ENCODE assay signal across 7 cellular contexts in genomic region chr20:45023140-45023539, GRCh38. TPM values are rescaled to one million over a fixed set of nuclear protein-coding genes. Genes with fewer than 3 reads are reported as not detected.
DNase-seq lines count a peak whose midpoint lies in the region; ATAC-seq, FAIRE-seq and TF ChIP-seq lines count a peak whose summit lies in the region.
"Not testable (repeated sequence)": the region's sequence is repeated elsewhere in the genome, so short reads cannot be mapped to it uniquely, and the experiment has no call there.

No MANE protein-coding gene starts in this region.

- peak; percentile 30 for FAIRE-seq in H54 (lab: Jason Lieb, UNC)

- TF ChIP-seq CTCF in WTC11 (IDR thresholded peaks at IDR 0.05); neutrophil (IDR thresholded peaks at IDR 0.05): not testable (repeated sequence)

- H3K27ac Mint-ChIP-seq in CD4-positive, alpha-beta memory T cell, result peak overlapping the region in 4 of 7 donors; percentile 7 to 89 (median 48)
- H3K27ac Mint-ChIP-seq in WTC11, result 0 out of 2 replicates have a peak overlapping the region, but pooled peaks have one; percentile 3
- H3K27ac Mint-ChIP-seq in activated T-cell treated with anti-CD3 and anti-CD28 coated beads, Interleukin-2, amount 50 U/mL, for 24 hours, result peak overlapping the region; percentile 76
- not testable (repeated sequence) for H3K27ac Mint-ChIP-seq in activated naive CD4-positive, alpha-beta T cell treated with anti-CD3 and anti-CD28 coated beads, Interleukin-2, amount 50 U/mL, for 72 hours
- H3K27ac Mint-ChIP-seq in immature natural killer cell, result peak overlapping the region; percentile 10 to 72 (median 44)

- intact Hi-C loops in CD4-positive, alpha-beta memory T cell (cut with micrococcal nuclease), result not testable (repeated sequence)

- CTCF ChIA-PET in CD4-positive, alpha-beta memory T cell (lab: Charles Lee; ENCODE audit: partially characterized antibody); WTC11 (lab: Charles Lee): not testable (repeated sequence)

- POLR2A ChIA-PET in CD4-positive, alpha-beta memory T cell (lab: Charles Lee; ENCODE audit: partially characterized antibody); WTC11 (lab: Charles Lee): not testable (repeated sequence)

- not testable (repeated sequence) for H3K27ac ChIP-seq in CD4-positive, alpha-beta memory T cell (ENCODE audit: low read depth, low read length)
- peak overlapping the region; percentile 31 for H3K27ac ChIP-seq in neutrophil

- H3K9me3 Mint-ChIP-seq in CD4-positive, alpha-beta memory T cell; WTC11; activated T-cell treated with anti-CD3 and anti-CD28 coated beads, Interleukin-2, amount 50 U/mL, for 24 hours; activated naive CD4-positive, alpha-beta T cell treated with anti-CD3 and anti-CD28 coated beads, Interleukin-2, amount 50 U/mL, for 72 hours; immature natural killer cell: not testable (repeated sequence)

- not testable (repeated sequence) for H3K27me3 Mint-ChIP-seq in CD4-positive, alpha-beta memory T cell; WTC11 (ENCODE audit: low read depth); activated T-cell treated with anti-CD3 and anti-CD28 coated beads, Interleukin-2, amount 50 U/mL, for 24 hours; immature natural killer cell (ENCODE audit: low read depth in 3 of 3)

- not testable (repeated sequence) for H3K27me3 ChIP-seq in CD4-positive, alpha-beta memory T cell (ENCODE audit: insufficient read depth, low read length); neutrophil

- peaks cover 60 to 84% of the 10 kb centered on the region in 2 donors for H3K36me3 Mint-ChIP-seq in CD4-positive, alpha-beta memory T cell
- peaks cover 20% of the 10 kb centered on the region for H3K36me3 Mint-ChIP-seq in WTC11
- peaks cover 90% of the 10 kb centered on the region for H3K36me3 Mint-ChIP-seq in activated T-cell treated with anti-CD3 and anti-CD28 coated beads, Interleukin-2, amount 50 U/mL, for 24 hours (ENCODE audit: low read depth)
- peaks cover 12 to 42% of the 10 kb centered on the region in 2 donors for H3K36me3 Mint-ChIP-seq in activated naive CD4-positive, alpha-beta T cell treated with anti-CD3 and anti-CD28 coated beads, Interleukin-2, amount 50 U/mL, for 72 hours
- H3K36me3 Mint-ChIP-seq in immature natural killer cell, result peaks cover 19 to 49% (median 34%) of the 10 kb centered on the region in 3 donors

- DNase-seq in CD4-positive, alpha-beta memory T cell; H54 (ENCODE audit: insufficient read length, low spot score); WTC11 (ENCODE audit: low spot score); activated T-cell treated with anti-CD3 and anti-CD28 coated beads, Interleukin-2, amount 50 U/mL, for 24 hours; activated naive CD4-positive, alpha-beta T cell treated with anti-CD3 and anti-CD28 coated beads, Interleukin-2, amount 50 U/mL, for 72 hours (ENCODE audit: low spot score in 2 of 2); immature natural killer cell: not testable (repeated sequence)

- H3K4me3 Mint-ChIP-seq in CD4-positive, alpha-beta memory T cell, result peak overlapping the region in 1 of 8 donors; percentile 22
- not testable (repeated sequence) for H3K4me3 Mint-ChIP-seq in WTC11; activated T-cell treated with anti-CD3 and anti-CD28 coated beads, Interleukin-2, amount 50 U/mL, for 24 hours; immature natural killer cell

- ATAC-seq in WTC11, result not testable (repeated sequence)
- ATAC-seq in activated naive CD4-positive, alpha-beta T cell treated with anti-CD3 and anti-CD28 coated beads, Interleukin-2, amount 50 U/mL, for 72 hours, result peak; percentile 51 to 71

- H3K9me3 ChIP-seq in CD4-positive, alpha-beta memory T cell (ENCODE audit: control insufficient read depth in 1 of 2, low read length in 2 of 2); neutrophil: not testable (repeated sequence)

- H3K4me3 ChIP-seq in CD4-positive, alpha-beta memory T cell (ENCODE audit: low read length in 2 of 2); neutrophil (ENCODE audit: low read depth in 1 of 2, low read length in 1 of 2): not testable (repeated sequence)

- H3K4me1 Mint-ChIP-seq in CD4-positive, alpha-beta memory T cell, result peaks cover 51 to 75% (median 61%) of the 10 kb centered on the region in 4 donors
- peaks cover 17% of the 10 kb centered on the region for H3K4me1 Mint-ChIP-seq in WTC11
- H3K4me1 Mint-ChIP-seq in activated T-cell treated with anti-CD3 and anti-CD28 coated beads, Interleukin-2, amount 50 U/mL, for 24 hours (ENCODE audit: low read depth), result peaks cover 75% of the 10 kb centered on the region
- peaks cover 55 to 89% of the 10 kb centered on the region in 2 donors for H3K4me1 Mint-ChIP-seq in immature natural killer cell

- H3K36me3 ChIP-seq in CD4-positive, alpha-beta memory T cell (ENCODE audit: insufficient read depth, low read length), result peaks cover 66% of the 10 kb centered on the region
- peaks cover 98% of the 10 kb centered on the region for H3K36me3 ChIP-seq in neutrophil

- peaks cover 72% of the 10 kb centered on the region for H3K4me1 ChIP-seq in CD4-positive, alpha-beta memory T cell (ENCODE audit: insufficient read depth, low read length)
- H3K4me1 ChIP-seq in neutrophil (ENCODE audit: control insufficient read depth in 1 of 2, insufficient read depth in 1 of 2, low read depth in 1 of 2, low read length in 1 of 2), result not testable (repeated sequence)

- not testable (repeated sequence) for TF ChIP-seq POLR2A in H54 (IDR thresholded peaks at IDR 0.05; ENCODE audit: low read depth, low read length)

RNA-seq across cellular contexts. Expression of gene STK4, which starts 56.8 kb away (rescaled TPM):
- 100 to 1,000 TPM; 358 to 374 TPM for total RNA-seq in CD4-positive, alpha-beta memory T cell
- polyA plus RNA-seq in CD4-positive, alpha-beta memory T cell, result 100 to 1,000 TPM; 151 to 266 TPM
- 36.0 to 41.2 TPM (median 37.9 TPM) in 3 replicates for total RNA-seq in WTC11 (2021)
- 100 to 1,000 TPM; 149 to 205 TPM for total RNA-seq in activated naive CD4-positive, alpha-beta T cell treated with anti-CD3 and anti-CD28 coated beads, Interleukin-2, amount 50 U/mL, for 72 hours
- polyA plus RNA-seq in immature natural killer cell, result 100 to 1,000 TPM; 122 to 256 (median 133) TPM
